1 cellular context compared by ENCODE assay signal in genomic region chr4:6855692-6856297, GRCh38.
TF ChIP-seq lines count a peak whose summit lies in the region.

No MANE protein-coding gene starts in this region.

TF ChIP-seq in GM12878, 131 proteins besides CTCF, POLR2A, EP300 and RAD21 (continued from another document):
- TF ChIP-seq CBX5 (IDR thresholded peaks at IDR 0.05; ENCODE audit: low read depth) (no peak), BCL3 (IDR thresholded peaks at IDR 0.05; ENCODE audit: borderline replicate concordance, insufficient read depth, low read depth, low read length, poor library complexity, severe bottlenecking) (peak; percentile 67)
